1 cellular context compared by ENCODE assay signal in the genomic region with DNA sequence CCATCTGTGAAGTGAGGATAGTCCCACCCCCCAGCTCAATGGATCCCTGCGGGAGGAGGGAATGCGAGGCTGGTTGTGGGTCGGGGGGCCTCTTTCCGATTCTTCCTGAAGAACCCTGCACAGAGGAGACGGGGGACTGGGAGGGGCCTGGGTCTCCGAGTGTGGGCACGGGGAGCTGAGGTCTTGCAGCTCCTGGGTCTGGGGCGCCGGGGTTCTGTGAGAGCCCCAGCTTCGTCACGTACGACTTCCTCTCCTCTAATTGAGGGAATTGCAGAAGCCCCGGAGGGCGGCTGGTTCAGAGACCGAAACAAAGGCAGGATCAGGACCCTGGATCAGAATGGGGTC.
TF ChIP-seq lines count a peak whose summit lies in the region.

No MANE protein-coding gene starts in this region.

TF ChIP-seq in GM23338, 12 proteins besides CTCF, POLR2A, EP300 and RAD21 (continued from another document):
- TF ChIP-seq, protein P1, sequence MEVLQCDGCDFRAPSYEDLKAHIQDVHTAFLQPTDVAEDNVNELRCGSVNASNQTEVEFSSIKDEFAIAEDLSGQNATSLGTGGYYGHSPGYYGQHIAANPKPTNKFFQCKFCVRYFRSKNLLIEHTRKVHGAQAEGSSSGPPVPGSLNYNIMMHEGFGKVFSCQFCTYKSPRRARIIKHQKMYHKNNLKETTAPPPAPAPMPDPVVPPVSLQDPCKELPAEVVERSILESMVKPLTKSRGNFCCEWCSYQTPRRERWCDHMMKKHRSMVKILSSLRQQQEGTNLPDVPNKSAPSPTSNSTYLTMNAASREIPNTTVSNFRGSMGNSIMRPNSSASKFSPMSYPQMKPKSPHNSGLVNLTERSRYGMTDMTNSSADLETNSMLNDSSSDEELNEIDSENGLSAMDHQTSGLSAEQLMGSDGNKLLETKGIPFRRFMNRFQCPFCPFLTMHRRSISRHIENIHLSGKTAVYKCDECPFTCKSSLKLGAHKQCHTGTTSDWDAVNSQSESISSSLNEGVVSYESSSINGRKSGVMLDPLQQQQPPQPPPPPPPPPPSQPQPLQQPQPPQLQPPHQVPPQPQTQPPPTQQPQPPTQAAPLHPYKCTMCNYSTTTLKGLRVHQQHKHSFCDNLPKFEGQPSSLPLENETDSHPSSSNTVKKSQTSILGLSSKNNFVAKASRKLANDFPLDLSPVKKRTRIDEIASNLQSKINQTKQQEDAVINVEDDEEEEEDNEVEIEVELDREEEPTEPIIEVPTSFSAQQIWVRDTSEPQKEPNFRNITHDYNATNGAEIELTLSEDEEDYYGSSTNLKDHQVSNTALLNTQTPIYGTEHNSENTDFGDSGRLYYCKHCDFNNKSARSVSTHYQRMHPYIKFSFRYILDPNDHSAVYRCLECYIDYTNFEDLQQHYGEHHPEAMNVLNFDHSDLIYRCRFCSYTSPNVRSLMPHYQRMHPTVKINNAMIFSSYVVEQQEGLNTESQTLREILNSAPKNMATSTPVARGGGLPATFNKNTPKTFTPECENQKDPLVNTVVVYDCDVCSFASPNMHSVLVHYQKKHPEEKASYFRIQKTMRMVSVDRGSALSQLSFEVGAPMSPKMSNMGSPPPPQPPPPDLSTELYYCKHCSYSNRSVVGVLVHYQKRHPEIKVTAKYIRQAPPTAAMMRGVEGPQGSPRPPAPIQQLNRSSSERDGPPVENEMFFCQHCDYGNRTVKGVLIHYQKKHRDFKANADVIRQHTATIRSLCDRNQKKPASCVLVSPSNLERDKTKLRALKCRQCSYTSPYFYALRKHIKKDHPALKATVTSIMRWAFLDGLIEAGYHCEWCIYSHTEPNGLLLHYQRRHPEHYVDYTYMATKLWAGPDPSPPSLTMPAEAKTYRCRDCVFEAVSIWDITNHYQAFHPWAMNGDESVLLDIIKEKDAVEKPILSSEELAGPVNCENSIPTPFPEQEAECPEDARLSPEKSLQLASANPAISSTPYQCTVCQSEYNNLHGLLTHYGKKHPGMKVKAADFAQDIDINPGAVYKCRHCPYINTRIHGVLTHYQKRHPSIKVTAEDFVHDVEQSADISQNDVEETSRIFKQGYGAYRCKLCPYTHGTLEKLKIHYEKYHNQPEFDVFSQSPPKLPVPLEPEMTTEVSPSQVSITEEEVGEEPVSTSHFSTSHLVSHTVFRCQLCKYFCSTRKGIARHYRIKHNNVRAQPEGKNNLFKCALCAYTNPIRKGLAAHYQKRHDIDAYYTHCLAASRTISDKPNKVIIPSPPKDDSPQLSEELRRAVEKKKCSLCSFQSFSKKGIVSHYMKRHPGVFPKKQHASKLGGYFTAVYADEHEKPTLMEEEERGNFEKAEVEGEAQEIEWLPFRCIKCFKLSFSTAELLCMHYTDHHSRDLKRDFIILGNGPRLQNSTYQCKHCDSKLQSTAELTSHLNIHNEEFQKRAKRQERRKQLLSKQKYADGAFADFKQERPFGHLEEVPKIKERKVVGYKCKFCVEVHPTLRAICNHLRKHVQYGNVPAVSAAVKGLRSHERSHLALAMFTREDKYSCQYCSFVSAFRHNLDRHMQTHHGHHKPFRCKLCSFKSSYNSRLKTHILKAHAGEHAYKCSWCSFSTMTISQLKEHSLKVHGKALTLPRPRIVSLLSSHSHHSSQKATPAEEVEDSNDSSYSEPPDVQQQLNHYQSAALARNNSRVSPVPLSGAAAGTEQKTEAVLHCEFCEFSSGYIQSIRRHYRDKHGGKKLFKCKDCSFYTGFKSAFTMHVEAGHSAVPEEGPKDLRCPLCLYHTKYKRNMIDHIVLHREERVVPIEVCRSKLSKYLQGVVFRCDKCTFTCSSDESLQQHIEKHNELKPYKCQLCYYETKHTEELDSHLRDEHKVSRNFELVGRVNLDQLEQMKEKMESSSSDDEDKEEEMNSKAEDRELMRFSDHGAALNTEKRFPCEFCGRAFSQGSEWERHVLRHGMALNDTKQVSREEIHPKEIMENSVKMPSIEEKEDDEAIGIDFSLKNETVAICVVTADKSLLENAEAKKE (CRISPR knock-in tag; IDR thresholded peaks at IDR 0.05) = no peak
- TF ChIP-seq NANOG (IDR thresholded peaks at IDR 0.05; ENCODE audit: borderline replicate concordance) (no peak), EZH2 (IDR thresholded peaks at IDR 0.05; ENCODE audit: low read depth, unreplicated experiment) (no peak), STAT1 (IDR thresholded peaks at IDR 0.05; ENCODE audit: unreplicated experiment) (no peak), POLR2AphosphoS5 (IDR thresholded peaks at IDR 0.05; ENCODE audit: low read depth) (no peak), ZNF331 (CRISPR knock-in tag; IDR thresholded peaks at IDR 0.05; ENCODE audit: low read depth) (no peak), EZH2phosphoT487 (IDR thresholded peaks at IDR 0.05; ENCODE audit: unreplicated experiment) (no peak), JUNB (IDR thresholded peaks at IDR 0.05; ENCODE audit: unreplicated experiment) (no peak), CREB1 (CRISPR knock-in tag; IDR thresholded peaks at IDR 0.05; ENCODE audit: low read depth) (no peak)
- TF ChIP-seq, protein P2, sequence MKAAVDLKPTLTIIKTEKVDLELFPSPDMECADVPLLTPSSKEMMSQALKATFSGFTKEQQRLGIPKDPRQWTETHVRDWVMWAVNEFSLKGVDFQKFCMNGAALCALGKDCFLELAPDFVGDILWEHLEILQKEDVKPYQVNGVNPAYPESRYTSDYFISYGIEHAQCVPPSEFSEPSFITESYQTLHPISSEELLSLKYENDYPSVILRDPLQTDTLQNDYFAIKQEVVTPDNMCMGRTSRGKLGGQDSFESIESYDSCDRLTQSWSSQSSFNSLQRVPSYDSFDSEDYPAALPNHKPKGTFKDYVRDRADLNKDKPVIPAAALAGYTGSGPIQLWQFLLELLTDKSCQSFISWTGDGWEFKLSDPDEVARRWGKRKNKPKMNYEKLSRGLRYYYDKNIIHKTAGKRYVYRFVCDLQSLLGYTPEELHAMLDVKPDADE (IDR thresholded peaks at IDR 0.05) = no peak
- TF ChIP-seq, protein P3, sequence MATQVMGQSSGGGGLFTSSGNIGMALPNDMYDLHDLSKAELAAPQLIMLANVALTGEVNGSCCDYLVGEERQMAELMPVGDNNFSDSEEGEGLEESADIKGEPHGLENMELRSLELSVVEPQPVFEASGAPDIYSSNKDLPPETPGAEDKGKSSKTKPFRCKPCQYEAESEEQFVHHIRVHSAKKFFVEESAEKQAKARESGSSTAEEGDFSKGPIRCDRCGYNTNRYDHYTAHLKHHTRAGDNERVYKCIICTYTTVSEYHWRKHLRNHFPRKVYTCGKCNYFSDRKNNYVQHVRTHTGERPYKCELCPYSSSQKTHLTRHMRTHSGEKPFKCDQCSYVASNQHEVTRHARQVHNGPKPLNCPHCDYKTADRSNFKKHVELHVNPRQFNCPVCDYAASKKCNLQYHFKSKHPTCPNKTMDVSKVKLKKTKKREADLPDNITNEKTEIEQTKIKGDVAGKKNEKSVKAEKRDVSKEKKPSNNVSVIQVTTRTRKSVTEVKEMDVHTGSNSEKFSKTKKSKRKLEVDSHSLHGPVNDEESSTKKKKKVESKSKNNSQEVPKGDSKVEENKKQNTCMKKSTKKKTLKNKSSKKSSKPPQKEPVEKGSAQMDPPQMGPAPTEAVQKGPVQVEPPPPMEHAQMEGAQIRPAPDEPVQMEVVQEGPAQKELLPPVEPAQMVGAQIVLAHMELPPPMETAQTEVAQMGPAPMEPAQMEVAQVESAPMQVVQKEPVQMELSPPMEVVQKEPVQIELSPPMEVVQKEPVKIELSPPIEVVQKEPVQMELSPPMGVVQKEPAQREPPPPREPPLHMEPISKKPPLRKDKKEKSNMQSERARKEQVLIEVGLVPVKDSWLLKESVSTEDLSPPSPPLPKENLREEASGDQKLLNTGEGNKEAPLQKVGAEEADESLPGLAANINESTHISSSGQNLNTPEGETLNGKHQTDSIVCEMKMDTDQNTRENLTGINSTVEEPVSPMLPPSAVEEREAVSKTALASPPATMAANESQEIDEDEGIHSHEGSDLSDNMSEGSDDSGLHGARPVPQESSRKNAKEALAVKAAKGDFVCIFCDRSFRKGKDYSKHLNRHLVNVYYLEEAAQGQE (IDR thresholded peaks at IDR 0.05; ENCODE audit: unreplicated experiment) = no peak
